In genomic region chr19:41904118-41904870, GRCh38 we compare ENCODE assay signal across 1 cellular context.
TF ChIP-seq lines count a peak whose summit lies in the region.

No MANE protein-coding gene starts in this region.

TF ChIP-seq in HepG2, 621 proteins besides CTCF, POLR2A, EP300 and RAD21 (continued from another document):
- TF ChIP-seq NFKB2 (CRISPR knock-in tag; IDR thresholded peaks at IDR 0.05; ENCODE audit: borderline replicate concordance) (no peak), HNRNPUL1 (IDR thresholded peaks at IDR 0.05; ENCODE audit: low read depth, low read length) (no peak), TAF1 (CRISPR knock-in tag; IDR thresholded peaks at IDR 0.05) (no peak), RBM39 (IDR thresholded peaks at IDR 0.05; ENCODE audit: low read depth, low read length, poor library complexity, severe bottlenecking) (peak; percentile 76), BRCA1 (CRISPR knock-in tag; IDR thresholded peaks at IDR 0.05) (no peak), ZNF878 (CRISPR knock-in tag; IDR thresholded peaks at IDR 0.05) (no peak), ZNF282 (IDR thresholded peaks at IDR 0.05; ENCODE audit: partially characterized antibody) (no peak), ZMAT3 (CRISPR knock-in tag; conservative IDR thresholded peaks at IDR 0.05) (no peak), WIZ (CRISPR knock-in tag; IDR thresholded peaks at IDR 0.05) (no peak), ZBTB21 (CRISPR knock-in tag; IDR thresholded peaks at IDR 0.05) (no peak), HOXA5 (CRISPR knock-in tag; IDR thresholded peaks at IDR 0.05) (no peak), ZNF768 (CRISPR knock-in tag; IDR thresholded peaks at IDR 0.05) (no peak), ZNF205 (CRISPR knock-in tag; IDR thresholded peaks at IDR 0.05) (0 out of 2 replicates have a peak, but pooled peaks have one; percentile 75), ATRX (CRISPR knock-in tag; IDR thresholded peaks at IDR 0.05; ENCODE audit: borderline replicate concordance) (no peak), ZEB1 (IDR thresholded peaks at IDR 0.05; ENCODE audit: insufficient replicate concordance, low read depth) (peak; percentile 96), ZBTB1 (CRISPR knock-in tag; IDR thresholded peaks at IDR 0.05; ENCODE audit: borderline replicate concordance) (no peak), BCL6 (CRISPR knock-in tag; IDR thresholded peaks at IDR 0.05) (peak; percentile 78), ZBTB4 (CRISPR knock-in tag; IDR thresholded peaks at IDR 0.05; ENCODE audit: borderline replicate concordance) (no peak), ETV5 (CRISPR knock-in tag; IDR thresholded peaks at IDR 0.05; ENCODE audit: borderline replicate concordance) (peak; percentile 71; the same call in 1 of the 2 replicates)
- TF ChIP-seq, protein P1, sequence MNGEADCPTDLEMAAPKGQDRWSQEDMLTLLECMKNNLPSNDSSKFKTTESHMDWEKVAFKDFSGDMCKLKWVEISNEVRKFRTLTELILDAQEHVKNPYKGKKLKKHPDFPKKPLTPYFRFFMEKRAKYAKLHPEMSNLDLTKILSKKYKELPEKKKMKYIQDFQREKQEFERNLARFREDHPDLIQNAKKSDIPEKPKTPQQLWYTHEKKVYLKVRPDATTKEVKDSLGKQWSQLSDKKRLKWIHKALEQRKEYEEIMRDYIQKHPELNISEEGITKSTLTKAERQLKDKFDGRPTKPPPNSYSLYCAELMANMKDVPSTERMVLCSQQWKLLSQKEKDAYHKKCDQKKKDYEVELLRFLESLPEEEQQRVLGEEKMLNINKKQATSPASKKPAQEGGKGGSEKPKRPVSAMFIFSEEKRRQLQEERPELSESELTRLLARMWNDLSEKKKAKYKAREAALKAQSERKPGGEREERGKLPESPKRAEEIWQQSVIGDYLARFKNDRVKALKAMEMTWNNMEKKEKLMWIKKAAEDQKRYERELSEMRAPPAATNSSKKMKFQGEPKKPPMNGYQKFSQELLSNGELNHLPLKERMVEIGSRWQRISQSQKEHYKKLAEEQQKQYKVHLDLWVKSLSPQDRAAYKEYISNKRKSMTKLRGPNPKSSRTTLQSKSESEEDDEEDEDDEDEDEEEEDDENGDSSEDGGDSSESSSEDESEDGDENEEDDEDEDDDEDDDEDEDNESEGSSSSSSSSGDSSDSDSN (CRISPR knock-in tag; IDR thresholded peaks at IDR 0.05) = no peak
- TF ChIP-seq, protein P2, sequence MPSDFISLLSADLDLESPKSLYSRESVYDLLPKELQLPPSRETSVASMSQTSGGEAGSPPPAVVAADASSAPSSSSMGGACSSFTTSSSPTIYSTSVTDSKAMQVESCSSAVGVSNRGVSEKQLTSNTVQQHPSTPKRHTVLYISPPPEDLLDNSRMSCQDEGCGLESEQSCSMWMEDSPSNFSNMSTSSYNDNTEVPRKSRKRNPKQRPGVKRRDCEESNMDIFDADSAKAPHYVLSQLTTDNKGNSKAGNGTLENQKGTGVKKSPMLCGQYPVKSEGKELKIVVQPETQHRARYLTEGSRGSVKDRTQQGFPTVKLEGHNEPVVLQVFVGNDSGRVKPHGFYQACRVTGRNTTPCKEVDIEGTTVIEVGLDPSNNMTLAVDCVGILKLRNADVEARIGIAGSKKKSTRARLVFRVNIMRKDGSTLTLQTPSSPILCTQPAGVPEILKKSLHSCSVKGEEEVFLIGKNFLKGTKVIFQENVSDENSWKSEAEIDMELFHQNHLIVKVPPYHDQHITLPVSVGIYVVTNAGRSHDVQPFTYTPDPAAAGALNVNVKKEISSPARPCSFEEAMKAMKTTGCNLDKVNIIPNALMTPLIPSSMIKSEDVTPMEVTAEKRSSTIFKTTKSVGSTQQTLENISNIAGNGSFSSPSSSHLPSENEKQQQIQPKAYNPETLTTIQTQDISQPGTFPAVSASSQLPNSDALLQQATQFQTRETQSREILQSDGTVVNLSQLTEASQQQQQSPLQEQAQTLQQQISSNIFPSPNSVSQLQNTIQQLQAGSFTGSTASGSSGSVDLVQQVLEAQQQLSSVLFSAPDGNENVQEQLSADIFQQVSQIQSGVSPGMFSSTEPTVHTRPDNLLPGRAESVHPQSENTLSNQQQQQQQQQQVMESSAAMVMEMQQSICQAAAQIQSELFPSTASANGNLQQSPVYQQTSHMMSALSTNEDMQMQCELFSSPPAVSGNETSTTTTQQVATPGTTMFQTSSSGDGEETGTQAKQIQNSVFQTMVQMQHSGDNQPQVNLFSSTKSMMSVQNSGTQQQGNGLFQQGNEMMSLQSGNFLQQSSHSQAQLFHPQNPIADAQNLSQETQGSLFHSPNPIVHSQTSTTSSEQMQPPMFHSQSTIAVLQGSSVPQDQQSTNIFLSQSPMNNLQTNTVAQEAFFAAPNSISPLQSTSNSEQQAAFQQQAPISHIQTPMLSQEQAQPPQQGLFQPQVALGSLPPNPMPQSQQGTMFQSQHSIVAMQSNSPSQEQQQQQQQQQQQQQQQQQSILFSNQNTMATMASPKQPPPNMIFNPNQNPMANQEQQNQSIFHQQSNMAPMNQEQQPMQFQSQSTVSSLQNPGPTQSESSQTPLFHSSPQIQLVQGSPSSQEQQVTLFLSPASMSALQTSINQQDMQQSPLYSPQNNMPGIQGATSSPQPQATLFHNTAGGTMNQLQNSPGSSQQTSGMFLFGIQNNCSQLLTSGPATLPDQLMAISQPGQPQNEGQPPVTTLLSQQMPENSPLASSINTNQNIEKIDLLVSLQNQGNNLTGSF (CRISPR knock-in tag; IDR thresholded peaks at IDR 0.05) = no peak
